Comparison of ENCODE assay signal across 15 cellular contexts in the genomic region with DNA sequence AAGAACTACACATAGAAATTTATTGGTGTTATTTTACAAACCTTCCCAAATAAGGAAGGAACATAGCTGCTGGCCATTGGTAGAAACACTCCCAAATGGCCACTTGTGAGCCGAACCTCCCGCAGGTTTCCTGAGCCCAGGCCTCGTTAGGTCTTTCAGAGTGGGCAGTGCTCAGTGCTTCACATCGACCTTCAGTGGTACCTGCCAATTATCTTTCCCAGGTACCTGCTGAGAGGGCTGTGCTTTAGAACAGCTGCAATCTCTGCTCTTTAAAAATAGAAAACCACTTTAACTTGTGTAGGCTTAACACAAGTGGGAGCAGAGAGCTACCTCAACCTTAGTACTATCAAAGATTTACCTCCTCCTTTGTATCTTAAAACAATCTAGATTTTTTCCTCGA.
DNase-seq lines count a peak whose midpoint lies in the region; ATAC-seq and TF ChIP-seq lines count a peak whose summit lies in the region.
"Had no signal": no experiment of that assay in that cellular context is flagged by ENCODE, and none has a peak within 500 bp of the region (broad histone marks: within the 10 kb centered on the region; RNA-seq: fewer than 3 reads in every experiment).

No MANE protein-coding gene starts in this region.

- no peaks in the 10 kb centered on the region for H3K27me3 ChIP-seq in neural cell (ENCODE audit: insufficient read depth, low read depth, low read length)

- no peaks in the 10 kb centered on the region for H3K36me3 ChIP-seq in neural cell (ENCODE audit: insufficient read depth, low read length)
- H3K36me3 ChIP-seq: BE2C had no signal

- no peak overlapping the region for H3K4me3 ChIP-seq in neural cell (ENCODE audit: low read length)
- H3K4me3 ChIP-seq: SK-N-MC had no signal

- no peak for TF ChIP-seq RAD21 in neural cell (conservative IDR thresholded peaks at IDR 0.05)

- no peak overlapping the region for H3K4me2 ChIP-seq in neural cell (ENCODE audit: low read length)

- TF ChIP-seq CTCF in neural cell (IDR thresholded peaks at IDR 0.05; ENCODE audit: poor library complexity, severe bottlenecking) = no peak

- H3K9me3 ChIP-seq in neural cell (ENCODE audit: low read length) = no peaks in the 10 kb centered on the region
- H3K9me3 ChIP-seq: BE2C had no signal

- no peaks in the 10 kb centered on the region for H3F3A ChIP-seq in neural cell (ENCODE audit: insufficient read depth, low read length, poor library complexity, severe bottlenecking)

- no peak for TF ChIP-seq EP300 in neural cell (conservative IDR thresholded peaks at IDR 0.05; ENCODE audit: poor library complexity, severe bottlenecking)

- H3K9ac ChIP-seq in neural cell (ENCODE audit: low read length) = no peak overlapping the region

- peak overlapping the region; percentile 67 for H3K27ac ChIP-seq in neural cell (ENCODE audit: low read length)
- H3K27ac ChIP-seq: SK-N-MC had no signal

- no peak overlapping the region for H2AFZ ChIP-seq in neural cell (ENCODE audit: low read depth, low read length)

- peak; percentile 84 for DNase-seq in NCI-H1092 treated with DMSO at 0.1 percent for 48 hours (lab: John Stamatoyannopoulos, UW)
- DNase-seq in NCI-H187 treated with DMSO at 0.1 percent for 48 hours (lab: John Stamatoyannopoulos, UW) = peak; percentile 81
- DNase-seq in NCI-H69 (lab: John Stamatoyannopoulos, UW) = peak; percentile 98
- no peak for DNase-seq in activated CD4-positive, CD25-positive, alpha-beta regulatory T cell treated with anti-CD3 and anti-CD28 coated beads, Interleukin-2, amount 50 U/mL, for 72 hours
- DNase-seq in cerebellum (ENCODE audit: low spot score) = no peak
- DNase-seq: BE2C; CD4-positive, alpha-beta memory T cell; H7; NCI-H2171; NCI-H526 had no signal

- H4K20me1 ChIP-seq in neural cell (ENCODE audit: insufficient read depth) = no peaks in the 10 kb centered on the region

- no peaks in the 10 kb centered on the region for H3K79me2 ChIP-seq in neural cell (replicated peaks; ENCODE audit: insufficient read depth, low read length)

- H3K9me2 ChIP-seq in neural cell (ENCODE audit: insufficient read depth, low read length) = no peaks in the 10 kb centered on the region

- ATAC-seq in GM18867 (IDR thresholded peaks at IDR 0.05; ENCODE audit: unreplicated experiment) = no peak
- ATAC-seq: Panc1, Right ventricle myocardium inferior had no signal

TF ChIP-seq in neural cell, 6 proteins besides CTCF, POLR2A, EP300 and RAD21:
- TF ChIP-seq MXI1 (conservative IDR thresholded peaks at IDR 0.05; ENCODE audit: poor library complexity, severe bottlenecking) (no peak), EZH2 (IDR thresholded peaks at IDR 0.05; ENCODE audit: borderline replicate concordance, insufficient read depth, low read length, poor library complexity, severe bottlenecking) (no peak), SMC3 (conservative IDR thresholded peaks at IDR 0.05; ENCODE audit: poor library complexity) (no peak), TAF1 (IDR thresholded peaks at IDR 0.05; ENCODE audit: low read depth) (no peak), POLR2AphosphoS5 (IDR thresholded peaks at IDR 0.05) (peak; percentile 71)
- TF ChIP-seq, protein P1, sequence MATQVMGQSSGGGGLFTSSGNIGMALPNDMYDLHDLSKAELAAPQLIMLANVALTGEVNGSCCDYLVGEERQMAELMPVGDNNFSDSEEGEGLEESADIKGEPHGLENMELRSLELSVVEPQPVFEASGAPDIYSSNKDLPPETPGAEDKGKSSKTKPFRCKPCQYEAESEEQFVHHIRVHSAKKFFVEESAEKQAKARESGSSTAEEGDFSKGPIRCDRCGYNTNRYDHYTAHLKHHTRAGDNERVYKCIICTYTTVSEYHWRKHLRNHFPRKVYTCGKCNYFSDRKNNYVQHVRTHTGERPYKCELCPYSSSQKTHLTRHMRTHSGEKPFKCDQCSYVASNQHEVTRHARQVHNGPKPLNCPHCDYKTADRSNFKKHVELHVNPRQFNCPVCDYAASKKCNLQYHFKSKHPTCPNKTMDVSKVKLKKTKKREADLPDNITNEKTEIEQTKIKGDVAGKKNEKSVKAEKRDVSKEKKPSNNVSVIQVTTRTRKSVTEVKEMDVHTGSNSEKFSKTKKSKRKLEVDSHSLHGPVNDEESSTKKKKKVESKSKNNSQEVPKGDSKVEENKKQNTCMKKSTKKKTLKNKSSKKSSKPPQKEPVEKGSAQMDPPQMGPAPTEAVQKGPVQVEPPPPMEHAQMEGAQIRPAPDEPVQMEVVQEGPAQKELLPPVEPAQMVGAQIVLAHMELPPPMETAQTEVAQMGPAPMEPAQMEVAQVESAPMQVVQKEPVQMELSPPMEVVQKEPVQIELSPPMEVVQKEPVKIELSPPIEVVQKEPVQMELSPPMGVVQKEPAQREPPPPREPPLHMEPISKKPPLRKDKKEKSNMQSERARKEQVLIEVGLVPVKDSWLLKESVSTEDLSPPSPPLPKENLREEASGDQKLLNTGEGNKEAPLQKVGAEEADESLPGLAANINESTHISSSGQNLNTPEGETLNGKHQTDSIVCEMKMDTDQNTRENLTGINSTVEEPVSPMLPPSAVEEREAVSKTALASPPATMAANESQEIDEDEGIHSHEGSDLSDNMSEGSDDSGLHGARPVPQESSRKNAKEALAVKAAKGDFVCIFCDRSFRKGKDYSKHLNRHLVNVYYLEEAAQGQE (IDR thresholded peaks at IDR 0.05; ENCODE audit: borderline replicate concordance) = peak; percentile 30

Comparison
In these comparisons a context has a peak if more than half of its experiments do, and no peak if none do; other contexts are left out.
1. DNase-seq: peak in NCI-H1092 treated with DMSO at 0.1 percent for 48 hours (single experiment), NCI-H187 treated with DMSO at 0.1 percent for 48 hours (single experiment) and NCI-H69 (single experiment); none in activated CD4-positive, CD25-positive, alpha-beta regulatory T cell treated with anti-CD3 and anti-CD28 coated beads, Interleukin-2, amount 50 U/mL, for 72 hours (single experiment) and cerebellum (single experiment).